ENCODE assay signal across 1 cellular context in genomic region chr17:2050246-2050866, GRCh38.
A peak's percentile ranks its signal among the peaks of the same experiment; 100 is the strongest.
TF ChIP-seq lines count a peak whose summit lies in the region.

No MANE protein-coding gene starts in this region.

TF ChIP-seq in K562, 482 proteins besides CTCF, POLR2A, EP300 and RAD21 (continues in another document):
- peak; percentile 38; the same call in 1 of the 2 replicates for TF ChIP-seq ZNF589 (CRISPR knock-in tag; IDR thresholded peaks at IDR 0.05; ENCODE audit: low read depth)
- no peak for TF ChIP-seq GATAD2A (IDR thresholded peaks at IDR 0.05)
- TF ChIP-seq CXXC5 (CRISPR knock-in tag; IDR thresholded peaks at IDR 0.05) = peak; percentile 69
- no peak for TF ChIP-seq BRF2 (IDR thresholded peaks at IDR 0.05; ENCODE audit: borderline replicate concordance, insufficient read depth, insufficient read length)
- no peak for TF ChIP-seq ZNF12 (CRISPR knock-in tag; IDR thresholded peaks at IDR 0.05)
- TF ChIP-seq MTA1 (IDR thresholded peaks at IDR 0.05; ENCODE audit: borderline replicate concordance) = no peak
- 0 out of 2 replicates have a peak, but pooled peaks have one; percentile 12 for TF ChIP-seq NFIC (IDR thresholded peaks at IDR 0.05)
- no peak for TF ChIP-seq ARHGAP35 (IDR thresholded peaks at IDR 0.05; ENCODE audit: partially characterized antibody)
- TF ChIP-seq MAZ (CRISPR knock-in tag; conservative IDR thresholded peaks at IDR 0.05 in 1 of 2, IDR thresholded peaks at IDR 0.05 in 1 of 2) = peak; percentile 72 to 83
- no peak for TF ChIP-seq ZZZ3 (IDR thresholded peaks at IDR 0.05)
- TF ChIP-seq, protein P1, sequence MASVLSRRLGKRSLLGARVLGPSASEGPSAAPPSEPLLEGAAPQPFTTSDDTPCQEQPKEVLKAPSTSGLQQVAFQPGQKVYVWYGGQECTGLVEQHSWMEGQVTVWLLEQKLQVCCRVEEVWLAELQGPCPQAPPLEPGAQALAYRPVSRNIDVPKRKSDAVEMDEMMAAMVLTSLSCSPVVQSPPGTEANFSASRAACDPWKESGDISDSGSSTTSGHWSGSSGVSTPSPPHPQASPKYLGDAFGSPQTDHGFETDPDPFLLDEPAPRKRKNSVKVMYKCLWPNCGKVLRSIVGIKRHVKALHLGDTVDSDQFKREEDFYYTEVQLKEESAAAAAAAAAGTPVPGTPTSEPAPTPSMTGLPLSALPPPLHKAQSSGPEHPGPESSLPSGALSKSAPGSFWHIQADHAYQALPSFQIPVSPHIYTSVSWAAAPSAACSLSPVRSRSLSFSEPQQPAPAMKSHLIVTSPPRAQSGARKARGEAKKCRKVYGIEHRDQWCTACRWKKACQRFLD (CRISPR knock-in tag; IDR thresholded peaks at IDR 0.05) = peak; percentile 48; the same call in 1 of the 2 replicates
- peak; percentile 26; the same call in 1 of the 2 replicates for TF ChIP-seq BHLHE40 (IDR thresholded peaks at IDR 0.05; ENCODE audit: low read length)
- no peak for TF ChIP-seq HOXB6 (CRISPR knock-in tag; IDR thresholded peaks at IDR 0.05; ENCODE audit: borderline replicate concordance)
- peak; percentile 61; the same call in 1 of the 2 replicates for TF ChIP-seq MTA3 (IDR thresholded peaks at IDR 0.05; ENCODE audit: borderline replicate concordance)
- no peak for TF ChIP-seq KDM4B (IDR thresholded peaks at IDR 0.05; ENCODE audit: borderline replicate concordance in 2 of 2, low read depth in 1 of 2)
- TF ChIP-seq BRD9 (IDR thresholded peaks at IDR 0.05; ENCODE audit: low read depth, partially characterized antibody) = no peak
- TF ChIP-seq, protein P2, sequence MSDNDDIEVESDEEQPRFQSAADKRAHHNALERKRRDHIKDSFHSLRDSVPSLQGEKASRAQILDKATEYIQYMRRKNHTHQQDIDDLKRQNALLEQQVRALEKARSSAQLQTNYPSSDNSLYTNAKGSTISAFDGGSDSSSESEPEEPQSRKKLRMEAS (CRISPR knock-in tag; IDR thresholded peaks at IDR 0.05) = peak; percentile 74
- TF ChIP-seq NFXL1 (CRISPR knock-in tag; IDR thresholded peaks at IDR 0.05) = no peak
- no peak for TF ChIP-seq MEF2A (IDR thresholded peaks at IDR 0.05; ENCODE audit: control insufficient read depth, low read depth, low read length)
- 0 out of 2 replicates have a peak, but pooled peaks have one; percentile 39 for TF ChIP-seq ZNF766 (CRISPR knock-in tag; conservative IDR thresholded peaks at IDR 0.05)
- TF ChIP-seq ZNF436 (CRISPR knock-in tag; IDR thresholded peaks at IDR 0.05) = no peak
- TF ChIP-seq, protein P3, sequence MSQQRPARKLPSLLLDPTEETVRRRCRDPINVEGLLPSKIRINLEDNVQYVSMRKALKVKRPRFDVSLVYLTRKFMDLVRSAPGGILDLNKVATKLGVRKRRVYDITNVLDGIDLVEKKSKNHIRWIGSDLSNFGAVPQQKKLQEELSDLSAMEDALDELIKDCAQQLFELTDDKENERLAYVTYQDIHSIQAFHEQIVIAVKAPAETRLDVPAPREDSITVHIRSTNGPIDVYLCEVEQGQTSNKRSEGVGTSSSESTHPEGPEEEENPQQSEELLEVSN (IDR thresholded peaks at IDR 0.05; ENCODE audit: borderline replicate concordance in 1 of 2, extremely low read depth in 1 of 2, insufficient read depth in 1 of 2, insufficient read length in 1 of 2, low read depth in 1 of 2, low read length in 1 of 2, poor library complexity in 1 of 2, severe bottlenecking in 1 of 2) = peak; percentile 60 to 96
- no peak for TF ChIP-seq HSF4 (CRISPR knock-in tag; IDR thresholded peaks at IDR 0.05; ENCODE audit: borderline replicate concordance)
- TF ChIP-seq VEZF1 (CRISPR knock-in tag; IDR thresholded peaks at IDR 0.05) = peak; percentile 93
- TF ChIP-seq PYGO2 (tag; IDR thresholded peaks at IDR 0.05) = no peak
- peak; percentile 48; the same call in 1 of the 2 replicates for TF ChIP-seq ETS1 (conservative IDR thresholded peaks at IDR 0.05; ENCODE audit: control insufficient read depth, low read depth, low read length)
- no peak for TF ChIP-seq NONO (IDR thresholded peaks at IDR 0.05; ENCODE audit: low read depth in 2 of 2, low read length in 1 of 2)
- TF ChIP-seq L3MBTL2 (IDR thresholded peaks at IDR 0.05) = peak; percentile 66
- TF ChIP-seq, protein P4, sequence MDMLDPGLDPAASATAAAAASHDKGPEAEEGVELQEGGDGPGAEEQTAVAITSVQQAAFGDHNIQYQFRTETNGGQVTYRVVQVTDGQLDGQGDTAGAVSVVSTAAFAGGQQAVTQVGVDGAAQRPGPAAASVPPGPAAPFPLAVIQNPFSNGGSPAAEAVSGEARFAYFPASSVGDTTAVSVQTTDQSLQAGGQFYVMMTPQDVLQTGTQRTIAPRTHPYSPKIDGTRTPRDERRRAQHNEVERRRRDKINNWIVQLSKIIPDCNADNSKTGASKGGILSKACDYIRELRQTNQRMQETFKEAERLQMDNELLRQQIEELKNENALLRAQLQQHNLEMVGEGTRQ (CRISPR knock-in tag; IDR thresholded peaks at IDR 0.05) = 0 out of 2 replicates have a peak, but pooled peaks have one; percentile 36
- TF ChIP-seq, protein P5, sequence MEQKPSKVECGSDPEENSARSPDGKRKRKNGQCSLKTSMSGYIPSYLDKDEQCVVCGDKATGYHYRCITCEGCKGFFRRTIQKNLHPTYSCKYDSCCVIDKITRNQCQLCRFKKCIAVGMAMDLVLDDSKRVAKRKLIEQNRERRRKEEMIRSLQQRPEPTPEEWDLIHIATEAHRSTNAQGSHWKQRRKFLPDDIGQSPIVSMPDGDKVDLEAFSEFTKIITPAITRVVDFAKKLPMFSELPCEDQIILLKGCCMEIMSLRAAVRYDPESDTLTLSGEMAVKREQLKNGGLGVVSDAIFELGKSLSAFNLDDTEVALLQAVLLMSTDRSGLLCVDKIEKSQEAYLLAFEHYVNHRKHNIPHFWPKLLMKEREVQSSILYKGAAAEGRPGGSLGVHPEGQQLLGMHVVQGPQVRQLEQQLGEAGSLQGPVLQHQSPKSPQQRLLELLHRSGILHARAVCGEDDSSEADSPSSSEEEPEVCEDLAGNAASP (IDR thresholded peaks at IDR 0.05) = no peak
- TF ChIP-seq, protein P6, sequence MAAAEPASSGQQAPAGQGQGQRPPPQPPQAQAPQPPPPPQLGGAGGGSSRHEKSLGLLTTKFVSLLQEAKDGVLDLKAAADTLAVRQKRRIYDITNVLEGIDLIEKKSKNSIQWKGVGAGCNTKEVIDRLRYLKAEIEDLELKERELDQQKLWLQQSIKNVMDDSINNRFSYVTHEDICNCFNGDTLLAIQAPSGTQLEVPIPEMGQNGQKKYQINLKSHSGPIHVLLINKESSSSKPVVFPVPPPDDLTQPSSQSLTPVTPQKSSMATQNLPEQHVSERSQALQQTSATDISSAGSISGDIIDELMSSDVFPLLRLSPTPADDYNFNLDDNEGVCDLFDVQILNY (CRISPR knock-in tag; IDR thresholded peaks at IDR 0.05) = no peak
- no peak for TF ChIP-seq TCFL5 (CRISPR knock-in tag; conservative IDR thresholded peaks at IDR 0.05)
- TF ChIP-seq TCF15 (CRISPR knock-in tag; IDR thresholded peaks at IDR 0.05) = no peak
- no peak for TF ChIP-seq THAP7 (CRISPR knock-in tag; IDR thresholded peaks at IDR 0.05)
- TF ChIP-seq ZC3H11A (IDR thresholded peaks at IDR 0.05; ENCODE audit: low read depth, low read length) = no peak
- TF ChIP-seq ZNF146 (CRISPR knock-in tag; IDR thresholded peaks at IDR 0.05; ENCODE audit: unreplicated experiment) = peak; percentile 11
- TF ChIP-seq RBBP5 (IDR thresholded peaks at IDR 0.05; ENCODE audit: borderline replicate concordance, insufficient read depth, low read length, poor library complexity, severe bottlenecking) = no peak
- peak; percentile 70 for TF ChIP-seq ZBTB7A (IDR thresholded peaks at IDR 0.05; ENCODE audit: borderline replicate concordance, control insufficient read depth, low read depth, low read length)
- 0 out of 2 replicates have a peak, but pooled peaks have one; percentile 9 for TF ChIP-seq NFE2 (IDR thresholded peaks at IDR 0.05; ENCODE audit: low read depth)
- no peak for TF ChIP-seq GTF3C2 (IDR thresholded peaks at IDR 0.05; ENCODE audit: borderline replicate concordance, extremely low read depth, insufficient read length)
- no peak for TF ChIP-seq BRD4 (IDR thresholded peaks at IDR 0.05)
- TF ChIP-seq NFATC3 (IDR thresholded peaks at IDR 0.05) = no peak
- TF ChIP-seq, protein P7, sequence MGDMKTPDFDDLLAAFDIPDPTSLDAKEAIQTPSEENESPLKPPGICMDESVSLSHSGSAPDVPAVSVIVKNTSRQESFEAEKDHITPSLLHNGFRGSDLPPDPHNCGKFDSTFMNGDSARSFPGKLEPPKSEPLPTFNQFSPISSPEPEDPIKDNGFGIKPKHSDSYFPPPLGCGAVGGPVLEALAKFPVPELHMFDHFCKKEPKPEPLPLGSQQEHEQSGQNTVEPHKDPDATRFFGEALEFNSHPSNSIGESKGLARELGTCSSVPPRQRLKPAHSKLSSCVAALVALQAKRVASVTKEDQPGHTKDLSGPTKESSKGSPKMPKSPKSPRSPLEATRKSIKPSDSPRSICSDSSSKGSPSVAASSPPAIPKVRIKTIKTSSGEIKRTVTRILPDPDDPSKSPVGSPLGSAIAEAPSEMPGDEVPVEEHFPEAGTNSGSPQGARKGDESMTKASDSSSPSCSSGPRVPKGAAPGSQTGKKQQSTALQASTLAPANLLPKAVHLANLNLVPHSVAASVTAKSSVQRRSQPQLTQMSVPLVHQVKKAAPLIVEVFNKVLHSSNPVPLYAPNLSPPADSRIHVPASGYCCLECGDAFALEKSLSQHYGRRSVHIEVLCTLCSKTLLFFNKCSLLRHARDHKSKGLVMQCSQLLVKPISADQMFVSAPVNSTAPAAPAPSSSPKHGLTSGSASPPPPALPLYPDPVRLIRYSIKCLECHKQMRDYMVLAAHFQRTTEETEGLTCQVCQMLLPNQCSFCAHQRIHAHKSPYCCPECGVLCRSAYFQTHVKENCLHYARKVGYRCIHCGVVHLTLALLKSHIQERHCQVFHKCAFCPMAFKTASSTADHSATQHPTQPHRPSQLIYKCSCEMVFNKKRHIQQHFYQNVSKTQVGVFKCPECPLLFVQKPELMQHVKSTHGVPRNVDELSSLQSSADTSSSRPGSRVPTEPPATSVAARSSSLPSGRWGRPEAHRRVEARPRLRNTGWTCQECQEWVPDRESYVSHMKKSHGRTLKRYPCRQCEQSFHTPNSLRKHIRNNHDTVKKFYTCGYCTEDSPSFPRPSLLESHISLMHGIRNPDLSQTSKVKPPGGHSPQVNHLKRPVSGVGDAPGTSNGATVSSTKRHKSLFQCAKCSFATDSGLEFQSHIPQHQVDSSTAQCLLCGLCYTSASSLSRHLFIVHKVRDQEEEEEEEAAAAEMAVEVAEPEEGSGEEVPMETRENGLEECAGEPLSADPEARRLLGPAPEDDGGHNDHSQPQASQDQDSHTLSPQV (IDR thresholded peaks at IDR 0.05) = no peak
- peak; percentile 95 for TF ChIP-seq CREM (IDR thresholded peaks at IDR 0.05; ENCODE audit: low read depth)
- peak; percentile 43 for TF ChIP-seq FOSL1 (tag; conservative IDR thresholded peaks at IDR 0.05)
